ENCODE assay signal across 21 cellular contexts in the genomic region with DNA sequence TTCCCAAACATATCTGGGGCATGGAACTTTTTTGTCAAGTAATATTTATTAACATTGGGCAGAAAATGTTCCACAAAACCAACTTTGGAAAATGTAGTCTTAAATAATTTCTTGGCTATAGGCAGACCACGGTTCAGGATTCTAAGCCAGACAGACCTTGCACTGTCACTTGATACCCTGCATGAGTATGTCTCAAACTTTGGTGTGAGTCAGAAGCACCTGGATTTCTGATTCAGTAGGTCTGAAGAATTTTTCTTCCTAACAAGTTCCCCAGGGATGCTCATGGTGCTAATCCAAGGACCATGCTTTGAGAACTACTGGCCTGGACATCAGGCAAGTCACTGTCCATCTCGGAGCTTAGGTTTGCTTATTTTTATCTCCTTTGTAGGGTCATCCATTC.
"Had no signal": no experiment of that assay in that cellular context is flagged by ENCODE, and none has a peak within 500 bp of the region (broad histone marks: within the 10 kb centered on the region; RNA-seq: fewer than 3 reads in every experiment).

No MANE protein-coding gene starts in this region.

- H3K27me3 ChIP-seq: testis had no signal

- ATAC-seq: left lobe of liver; natural killer cell treated with Interleukin-12 subunit alpha and Interleukin-12 subunit beta and Interleukin-15 and Interleukin-18, amount 100 ng/mL, for 72 hours; sciatic nerve; stimulated activated memory B cell treated with anti-CD40 and anti-IgM and Interleukin-4, amounts not matched to agents 10 μg/mL and 1 μg/mL and 100 μg/mL, for 72 hours had no signal

- H3K4me1 ChIP-seq: parathyroid adenoma, testis had no signal

- H3K27ac Mint-ChIP-seq: mesothelial cell of epicardium; natural killer cell treated with Interleukin-12 subunit alpha and Interleukin-12 subunit beta and Interleukin-15 and Interleukin-18, amount 100 ng/mL, for 72 hours; stimulated activated memory B cell treated with anti-CD40 and anti-IgM and Interleukin-4, amounts not matched to agents 10 μg/mL and 1 μg/mL and 100 μg/mL, for 72 hours; T-helper 1 cell treated with Interleukin-12 subunit alpha and Interleukin-12 subunit beta and Interleukin-4 antibody, amounts not matched to agents 30 μg/mL and 1 μg/mL, for 36 hours; type B pancreatic cell had no signal

- H3K4me1 Mint-ChIP-seq: mesothelial cell of epicardium; stimulated activated memory B cell treated with anti-CD40 and anti-IgM and Interleukin-4, amounts not matched to agents 10 μg/mL and 1 μg/mL and 100 μg/mL, for 72 hours had no signal

- H3K4me3 Mint-ChIP-seq: mesothelial cell of epicardium; natural killer cell treated with Interleukin-12 subunit alpha and Interleukin-12 subunit beta and Interleukin-15 and Interleukin-18, amount 100 ng/mL, for 72 hours; stimulated activated memory B cell treated with anti-CD40 and anti-IgM and Interleukin-4, amounts not matched to agents 10 μg/mL and 1 μg/mL and 100 μg/mL, for 72 hours; T-helper 1 cell treated with Interleukin-12 subunit alpha and Interleukin-12 subunit beta and Interleukin-4 antibody, amounts not matched to agents 30 μg/mL and 1 μg/mL, for 36 hours; type B pancreatic cell had no signal

- H3K27ac ChIP-seq: parathyroid adenoma, testis had no signal

- H3K9me3 ChIP-seq: testis had no signal

- H3K27me3 Mint-ChIP-seq: stimulated activated memory B cell treated with anti-CD40 and anti-IgM and Interleukin-4, amounts not matched to agents 10 μg/mL and 1 μg/mL and 100 μg/mL, for 72 hours; type B pancreatic cell had no signal

- H3K36me3 Mint-ChIP-seq: type B pancreatic cell had no signal

- H3K9me3 Mint-ChIP-seq: T-helper 1 cell treated with Interleukin-12 subunit alpha and Interleukin-12 subunit beta and Interleukin-4 antibody, amounts not matched to agents 30 μg/mL and 1 μg/mL, for 36 hours had no signal

- DNase-seq: activated CD4-positive, CD25-positive, alpha-beta regulatory T cell treated with anti-CD3 and anti-CD28 coated beads, Interleukin-2, amount 50 U/mL, for 72 hours; activated CD8-positive, alpha-beta memory T cell treated with anti-CD3 and anti-CD28 coated beads for 24 hours; activated CD8-positive, alpha-beta memory T cell treated with anti-CD3 and anti-CD28 coated beads, Interleukin-2, amount 50 U/mL, for 48 hours; activated effector memory CD4-positive, alpha-beta T cell treated with Interleukin-2 at 50 U/mL for 16 hours; activated naive CD4-positive, alpha-beta T cell treated with anti-CD3 and anti-CD28 coated beads, Interleukin-2, amount 50 U/mL, for 16 hours; activated T-cell treated with anti-CD3 and anti-CD28 coated beads, Interleukin-2, amount 50 U/mL, for 48 hours; aorta; dermis blood vessel endothelial cell; effector memory CD4-positive, alpha-beta T cell; head of caudate nucleus; stimulated activated CD4-positive, alpha-beta T cell treated with anti-CD3 and anti-CD28 coated beads, Interleukin-4, amount 100 ng/mL, for 4 hours; testis had no signal

- H2AFZ ChIP-seq: parathyroid adenoma had no signal

- H3K9ac ChIP-seq: parathyroid adenoma had no signal

- H3K4me3 ChIP-seq: lung, testis had no signal
